ENCODE assay signal across 14 cellular contexts in the genomic region with DNA sequence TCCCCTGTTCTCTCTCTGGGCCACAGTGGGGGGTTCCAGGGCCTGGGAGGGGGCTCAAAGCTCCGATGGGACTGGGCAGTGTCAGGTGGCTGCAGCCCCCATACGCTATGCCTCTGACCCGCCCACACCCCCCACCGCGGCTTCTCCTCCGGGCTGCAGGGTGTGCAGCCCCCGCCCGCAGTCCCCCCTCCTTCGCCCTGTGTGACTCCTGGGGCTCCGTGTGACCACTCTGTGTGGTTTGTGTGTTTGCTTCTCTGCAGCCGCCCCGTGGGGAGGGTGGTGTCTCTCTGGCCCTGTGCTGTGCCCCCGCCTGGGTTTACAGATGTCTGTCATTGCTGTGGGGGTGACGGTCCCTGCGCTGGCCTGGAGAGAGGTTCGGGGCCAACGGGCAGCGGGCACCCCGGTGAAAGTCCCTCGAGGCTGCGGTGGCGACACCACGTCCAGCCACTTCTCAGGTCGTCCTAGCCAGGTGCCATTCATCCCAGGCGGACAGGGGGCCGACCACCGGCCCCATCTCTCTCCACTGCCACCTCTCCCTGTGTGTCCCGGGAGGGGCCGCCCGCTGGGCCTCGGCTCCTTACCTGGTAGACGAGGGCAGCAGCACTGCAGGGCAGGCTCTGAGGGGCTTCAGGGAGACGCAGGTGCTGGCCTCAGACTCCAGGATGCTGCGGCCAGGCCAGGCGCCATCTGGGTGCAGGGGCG. TPM values are rescaled to one million over a fixed set of nuclear protein-coding genes. Genes with fewer than 3 reads are reported as not detected.
"Had no signal": no experiment of that assay in that cellular context is flagged by ENCODE, and none has a peak within 500 bp of the region (broad histone marks: within the 10 kb centered on the region; RNA-seq: fewer than 3 reads in every experiment).

No MANE protein-coding gene starts in this region.

- H3K36me3 ChIP-seq: left ventricle myocardium inferior, pancreas, transverse colon, vagina had no signal

- H3K27me3 ChIP-seq: vagina had no signal

- DNase-seq: activated CD4-positive, alpha-beta T cell treated with anti-CD3 and anti-CD28 coated beads, Interleukin-2, amount 10 ng/mL, durations not matched to agents 7 days and 5 days; activated CD4-positive, CD25-positive, alpha-beta regulatory T cell; activated naive CD8-positive, alpha-beta T cell treated with anti-CD3 and anti-CD28 coated beads, Interleukin-2, amount 10 ng/mL, durations not matched to agents 7 days and 5 days; anterior cingulate cortex; endodermal cell; erythroblast; hippocampal formation; left ventricle myocardium inferior; naive thymus-derived CD4-positive, alpha-beta T cell; stimulated activated CD4-positive, alpha-beta T cell treated with anti-CD3 and anti-CD28 coated beads, Interleukin-12 subunit alpha, Interleukin-12 subunit beta, amount 100 ng/mL, for 4 hours had no signal

- H3K27ac ChIP-seq: left ventricle myocardium inferior, transverse colon, vagina had no signal

- H3K9me3 ChIP-seq: left ventricle myocardium inferior, pancreas, transverse colon, vagina had no signal

- ATAC-seq: naive thymus-derived CD4-positive, alpha-beta T cell; stimulated activated effector memory CD8-positive, alpha-beta T cell treated with anti-CD3 and anti-CD28 coated beads, Interleukin-12 subunit alpha, Interleukin-12 subunit beta, amount 100 ng/mL, for 72 hours had no signal

- H3K4me1 ChIP-seq: left ventricle myocardium inferior had no signal

- H3K4me3 ChIP-seq: left ventricle myocardium inferior, pancreas, transverse colon, vagina had no signal

RNA-seq across cellular contexts. Expression of gene SSTR5, which starts 5.5 kb away (rescaled TPM):
- polyA plus RNA-seq: naive thymus-derived CD4-positive, alpha-beta T cell had no signal

RNA-seq across cellular contexts. Expression of gene C1QTNF8, which starts 18.0 kb away (rescaled TPM):
- polyA plus RNA-seq: naive thymus-derived CD4-positive, alpha-beta T cell had no signal
